1 cellular context compared by ENCODE assay signal in the genomic region with DNA sequence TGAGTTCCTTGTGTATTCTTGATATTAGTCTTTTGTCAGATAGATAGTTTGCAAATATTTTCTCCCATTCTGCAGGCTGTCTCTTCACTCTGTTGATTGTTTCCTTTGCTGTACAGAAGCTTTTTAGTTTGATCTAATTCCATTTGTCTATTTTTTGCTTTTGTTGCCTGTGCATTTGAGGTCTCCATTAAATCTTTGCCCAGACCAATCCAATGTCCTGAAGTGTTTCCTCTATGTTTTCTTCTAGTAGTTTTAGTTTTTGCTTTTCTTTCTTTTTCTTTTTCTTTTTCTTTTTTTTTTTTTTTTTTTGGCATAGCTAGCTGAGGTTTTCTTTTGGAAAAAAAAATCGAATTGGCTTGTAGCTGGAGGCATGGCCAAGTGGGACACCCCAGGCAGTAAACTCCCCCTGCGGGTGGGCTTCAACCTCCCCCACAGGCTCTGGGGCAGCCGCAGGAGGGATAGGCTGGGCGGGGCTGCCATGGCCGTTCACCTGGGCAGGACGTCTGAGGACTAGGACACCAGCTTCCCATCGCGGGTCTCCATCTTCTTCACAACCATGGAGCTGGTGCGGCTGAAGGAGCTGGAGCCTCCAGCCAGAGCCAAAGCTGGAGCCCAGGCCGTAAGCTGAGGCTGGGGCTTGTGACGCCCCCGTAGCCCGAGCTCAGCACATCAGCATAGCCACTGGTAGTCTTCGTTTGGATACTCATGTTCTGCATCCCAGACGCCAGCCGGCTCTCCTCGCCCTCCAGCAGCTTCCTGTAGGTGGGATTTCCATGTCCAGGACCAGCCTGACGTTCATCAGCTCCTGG.
TF ChIP-seq lines count a peak whose summit lies in the region.

No MANE protein-coding gene starts in this region.

TF ChIP-seq in K562, 482 proteins besides CTCF, POLR2A, EP300 and RAD21:
- peak; percentile 91; the same call in 1 of the 2 replicates for TF ChIP-seq ZNF583 (CRISPR knock-in tag; IDR thresholded peaks at IDR 0.05)
- no peak for TF ChIP-seq FIP1L1 (IDR thresholded peaks at IDR 0.05; ENCODE audit: low read depth, low read length, poor library complexity, severe bottlenecking)
- TF ChIP-seq, protein P1, sequence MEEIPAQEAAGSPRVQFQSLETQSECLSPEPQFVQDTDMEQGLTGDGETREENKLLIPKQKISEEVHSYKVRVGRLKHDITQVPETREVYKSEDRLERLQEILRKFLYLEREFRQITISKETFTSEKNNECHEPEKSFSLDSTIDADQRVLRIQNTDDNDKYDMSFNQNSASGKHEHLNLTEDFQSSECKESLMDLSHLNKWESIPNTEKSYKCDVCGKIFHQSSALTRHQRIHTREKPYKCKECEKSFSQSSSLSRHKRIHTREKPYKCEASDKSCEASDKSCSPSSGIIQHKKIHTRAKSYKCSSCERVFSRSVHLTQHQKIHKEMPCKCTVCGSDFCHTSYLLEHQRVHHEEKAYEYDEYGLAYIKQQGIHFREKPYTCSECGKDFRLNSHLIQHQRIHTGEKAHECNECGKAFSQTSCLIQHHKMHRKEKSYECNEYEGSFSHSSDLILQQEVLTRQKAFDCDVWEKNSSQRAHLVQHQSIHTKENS (CRISPR knock-in tag; IDR thresholded peaks at IDR 0.05): no peak
